16 cellular contexts compared by ENCODE assay signal in the genomic region with DNA sequence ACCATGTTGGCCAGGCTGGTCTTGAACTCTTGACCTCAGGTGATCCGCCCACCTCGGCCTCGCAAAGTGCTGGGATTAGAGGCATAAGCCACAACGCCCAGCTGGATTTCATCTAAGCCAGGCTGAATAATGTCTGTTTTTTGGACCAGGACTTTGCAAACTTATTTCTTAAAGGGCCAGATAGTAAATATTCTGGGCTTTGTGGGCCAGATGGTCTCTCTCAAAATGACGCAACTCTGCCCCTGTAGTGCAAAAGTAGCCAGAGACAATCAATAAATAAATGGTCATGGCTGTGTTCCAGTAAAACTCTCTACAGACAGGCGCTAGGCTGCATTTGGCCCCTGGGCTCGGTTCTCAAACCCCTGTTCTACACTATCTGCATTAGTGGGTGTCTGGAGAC.
DNase-seq lines count a peak whose midpoint lies in the region; ATAC-seq, FAIRE-seq and TF ChIP-seq lines count a peak whose summit lies in the region.
"Had no signal": no experiment of that assay in that cellular context is flagged by ENCODE, and none has a peak within 500 bp of the region (broad histone marks: within the 10 kb centered on the region; RNA-seq: fewer than 3 reads in every experiment).

No MANE protein-coding gene starts in this region.

- no peak for TF ChIP-seq CTCF in WERI-Rb-1 (IDR thresholded peaks at IDR 0.05; ENCODE audit: low read depth, low read length)
- TF ChIP-seq CTCF in pancreas (IDR thresholded peaks at IDR 0.05): no peak

- no peaks in the 10 kb centered on the region for H3K4me1 ChIP-seq in pancreas
- H3K4me1 ChIP-seq: BLaER1, Caco-2 had no signal

- no peaks in the 10 kb centered on the region for H3K9me3 ChIP-seq in WERI-Rb-1 (ENCODE audit: severe bottlenecking)
- H3K9me3 ChIP-seq in pancreas: no peaks in the 10 kb centered on the region
- H3K9me3 ChIP-seq: Caco-2 had no signal

- no peak for ATAC-seq in pancreas
- no peak for ATAC-seq in HG03469 (IDR thresholded peaks at IDR 0.05; ENCODE audit: unreplicated experiment)
- ATAC-seq: GM12878 had no signal

- no peaks in the 10 kb centered on the region for H3K27me3 ChIP-seq in WERI-Rb-1 (ENCODE audit: insufficient read depth, low read depth, severe bottlenecking)
- H3K27me3 ChIP-seq in pancreas: no peaks in the 10 kb centered on the region

- peak; percentile 42 for DNase-seq in NCI-H2171 treated with DMSO at 0.1 percent for 48 hours (lab: John Stamatoyannopoulos, UW)
- no peak for DNase-seq in NCI-H2171 (lab: John Stamatoyannopoulos, UW)
- DNase-seq in WERI-Rb-1: peak; percentile 55
- DNase-seq in left kidney (ENCODE audit: low read depth, low spot score): peak; percentile 64
- no peak for DNase-seq in pancreas
- DNase-seq in activated CD8-positive, alpha-beta memory T cell treated with anti-CD3 and anti-CD28 coated beads, Interleukin-2, amount 50 U/mL, for 4 hours: no peak
- DNase-seq: 8988T; AML-193; Caco-2; CD8-positive, alpha-beta memory T cell; DMS79; H9 had no signal

- no peaks in the 10 kb centered on the region for H3K36me3 ChIP-seq in WERI-Rb-1
- H3K36me3 ChIP-seq in pancreas: no peaks in the 10 kb centered on the region
- H3K36me3 ChIP-seq: BLaER1 had no signal

- intact Hi-C loops in pancreas (cut with DNase I): loop anchor here in 1 of 3 donors (10.0 kb wide), 1 partner anchor 60 kb away; no protein-coding TSS in a partner anchor

- H3K4me3 ChIP-seq in WERI-Rb-1 (ENCODE audit: low read depth, low read length): no peak overlapping the region
- no peak overlapping the region for H3K4me3 ChIP-seq in pancreas
- H3K4me3 ChIP-seq: BLaER1, GM12878 had no signal

- no peak for FAIRE-seq in pancreas (lab: Jason Lieb, UNC)
- FAIRE-seq: GM12878, GM18507 had no signal

- 53 to 66% methylated on average over 7 of the region's 7 CpGs for WGBS in pancreas, 2 donors

- H3K27ac ChIP-seq in WERI-Rb-1 (peak overlapping the region; percentile 67), pancreas (no peak overlapping the region)
- H3K27ac ChIP-seq: BLaER1 had no signal

Comparison
In these comparisons a context has a peak if more than half of its experiments do, and no peak if none do; other contexts are left out.
1. DNase-seq: peak in NCI-H2171 treated with DMSO at 0.1 percent for 48 hours (single experiment), WERI-Rb-1 (single experiment) and left kidney (single experiment); none in NCI-H2171 (single experiment), pancreas (0 of 6) and activated CD8-positive, alpha-beta memory T cell treated with anti-CD3 and anti-CD28 coated beads, Interleukin-2, amount 50 U/mL, for 4 hours (single experiment).